1 cellular context compared by ENCODE assay signal in the genomic region with DNA sequence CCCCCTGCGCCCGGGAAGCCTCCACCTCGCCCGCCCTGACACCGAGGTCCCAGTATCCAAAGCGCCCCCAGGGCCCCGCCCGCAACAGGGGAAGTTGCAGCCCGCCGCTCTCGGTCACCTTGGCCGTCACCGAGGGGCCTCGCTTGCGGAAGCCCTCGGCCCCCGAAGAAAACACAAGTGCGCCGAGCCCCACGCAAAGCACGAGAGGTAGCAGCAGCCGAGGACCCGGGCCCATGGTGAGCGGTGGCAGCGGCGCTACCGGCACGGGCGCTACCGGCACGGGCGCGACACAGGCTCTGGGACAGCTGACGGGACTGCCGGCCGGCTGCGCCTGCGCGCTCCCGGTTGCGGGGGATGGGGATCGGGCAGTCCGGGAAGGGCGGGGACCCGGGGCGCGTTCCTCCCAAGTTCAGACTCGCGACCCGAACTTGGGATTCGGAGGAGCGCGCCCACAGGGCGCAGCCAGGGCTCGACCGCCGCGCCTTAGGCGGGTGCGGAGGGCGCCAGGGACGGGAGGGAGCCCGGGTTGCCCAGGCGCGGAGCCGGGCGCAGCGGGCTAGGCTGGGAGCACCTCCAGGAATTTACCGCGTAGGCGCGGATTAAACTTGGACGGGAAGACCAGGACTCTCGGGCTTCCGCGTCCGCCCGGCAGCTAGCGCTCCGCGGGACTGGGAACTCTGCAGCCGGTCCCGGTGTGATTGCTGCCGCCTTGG.
A peak's percentile ranks its signal among the peaks of the same experiment; 100 is the strongest.
TF ChIP-seq lines count a peak whose summit lies in the region.

A gene (minus strand): TSS at position 335 of the 713 bp plus-strand sequence. CDS start 100 bp downstream, at position 235.

TF ChIP-seq in K562, 482 proteins besides CTCF, POLR2A, EP300 and RAD21 (continued from another document and continues in another):
- TF ChIP-seq, protein P1, sequence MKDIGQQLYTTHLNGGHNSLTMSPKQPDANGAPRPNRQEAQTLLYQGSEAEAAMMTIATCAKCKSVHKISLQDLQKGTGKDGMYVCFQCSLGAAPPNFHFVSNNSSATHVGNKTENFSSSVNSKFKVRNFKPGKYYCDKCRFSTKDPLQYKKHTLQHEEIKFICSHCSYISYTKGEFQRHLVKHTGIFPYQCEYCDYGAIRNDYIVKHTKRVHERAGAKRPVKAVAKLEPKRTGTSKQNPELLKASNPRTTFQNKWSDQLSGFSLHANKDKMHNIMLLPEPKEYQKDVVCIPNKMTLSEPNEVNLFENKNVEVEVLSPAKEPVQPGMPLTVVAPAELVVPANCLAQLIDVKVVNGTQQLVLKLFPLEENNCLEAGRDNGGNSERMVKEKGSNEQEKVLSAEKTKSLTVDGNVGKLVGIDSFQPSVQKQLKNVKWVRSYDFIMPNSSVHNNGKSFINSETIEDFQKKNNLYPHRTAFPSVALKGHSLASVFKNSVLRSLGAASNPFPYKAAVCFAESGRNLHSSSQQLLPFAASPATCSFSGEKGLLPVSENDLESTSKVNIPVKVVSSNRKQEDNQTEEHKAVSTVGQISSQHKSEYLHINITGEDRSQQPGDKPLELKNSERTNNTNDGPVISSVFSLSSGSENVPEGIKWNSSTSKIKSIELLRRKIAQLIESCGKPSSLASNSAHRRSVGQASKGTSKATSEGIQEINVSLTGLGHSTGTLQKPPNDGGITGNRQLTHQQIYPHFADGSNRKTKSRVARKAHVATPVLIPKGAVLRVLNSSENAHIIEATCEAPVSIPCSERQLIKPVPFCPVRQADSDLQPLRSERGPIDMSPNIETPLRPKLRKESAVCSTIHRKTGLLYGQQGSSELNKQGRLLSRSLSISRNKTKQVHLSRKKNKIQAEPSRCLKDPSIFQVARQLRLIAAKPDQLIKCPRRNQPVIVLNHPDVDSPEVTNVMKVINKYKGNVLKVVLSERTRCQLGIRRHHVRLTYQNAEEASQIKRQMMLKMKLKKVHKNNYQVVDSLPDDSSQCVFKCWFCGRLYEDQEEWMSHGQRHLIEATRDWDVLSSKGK (CRISPR knock-in tag; IDR thresholded peaks at IDR 0.05): no peak
- TF ChIP-seq RBFOX2 (IDR thresholded peaks at IDR 0.05; ENCODE audit: low read depth, low read length) (peak; percentile 54), ZNF79 (CRISPR knock-in tag; IDR thresholded peaks at IDR 0.05; ENCODE audit: low read depth) (no peak), KDM5B (IDR thresholded peaks at IDR 0.05; ENCODE audit: insufficient replicate concordance, low read depth, low read length) (peak; percentile 31), PRPF4 (IDR thresholded peaks at IDR 0.05; ENCODE audit: insufficient read depth, low read depth, low read length, poor library complexity, severe bottlenecking) (no peak), TAF1 (IDR thresholded peaks at IDR 0.05; ENCODE audit: control insufficient read depth, extremely low read depth, insufficient read depth, low read length, severe bottlenecking) (no peak), EGR1 (conservative IDR thresholded peaks at IDR 0.05) (no peak), ZNF311 (CRISPR knock-in tag; IDR thresholded peaks at IDR 0.05) (no peak), HDAC1 (IDR thresholded peaks at IDR 0.05) (peak in 1 of 2 experiments; percentile 31; a peak in 1 of 4 replicates), SMARCA5 (IDR thresholded peaks at IDR 0.05) (no peak), ZBTB7A (IDR thresholded peaks at IDR 0.05; ENCODE audit: borderline replicate concordance, control insufficient read depth, low read depth, low read length) (no peak), PHF8 (IDR thresholded peaks at IDR 0.05; ENCODE audit: borderline replicate concordance, low read length) (peak; percentile 70; the same call in 1 of the 2 replicates), TEAD2 (tag; IDR thresholded peaks at IDR 0.05) (no peak), NFRKB (IDR thresholded peaks at IDR 0.05; ENCODE audit: low read depth) (no peak), KDM1A (IDR thresholded peaks at IDR 0.05) (no peak), NFIC (IDR thresholded peaks at IDR 0.05) (0 out of 2 replicates have a peak, but pooled peaks have one; percentile 8), MYNN (IDR thresholded peaks at IDR 0.05) (no peak), MYNN (CRISPR knock-in tag; IDR thresholded peaks at IDR 0.05) (no peak), TSC22D4 (tag; IDR thresholded peaks at IDR 0.05) (no peak), MAFK (IDR thresholded peaks at IDR 0.05; ENCODE audit: low read length) (no peak), MTF1 (CRISPR knock-in tag; IDR thresholded peaks at IDR 0.05; ENCODE audit: borderline replicate concordance) (no peak), LCOR (CRISPR knock-in tag; IDR thresholded peaks at IDR 0.05) (0 out of 2 replicates have a peak, but pooled peaks have one; percentile 30), MAZ (CRISPR knock-in tag; conservative IDR thresholded peaks at IDR 0.05 in 1 of 2, IDR thresholded peaks at IDR 0.05 in 1 of 2) (peak; percentile 47 to 49; a peak in 3 of 4 replicates), ZFX (CRISPR knock-in tag; IDR thresholded peaks at IDR 0.05) (peak; percentile 59)
- TF ChIP-seq, protein P2, sequence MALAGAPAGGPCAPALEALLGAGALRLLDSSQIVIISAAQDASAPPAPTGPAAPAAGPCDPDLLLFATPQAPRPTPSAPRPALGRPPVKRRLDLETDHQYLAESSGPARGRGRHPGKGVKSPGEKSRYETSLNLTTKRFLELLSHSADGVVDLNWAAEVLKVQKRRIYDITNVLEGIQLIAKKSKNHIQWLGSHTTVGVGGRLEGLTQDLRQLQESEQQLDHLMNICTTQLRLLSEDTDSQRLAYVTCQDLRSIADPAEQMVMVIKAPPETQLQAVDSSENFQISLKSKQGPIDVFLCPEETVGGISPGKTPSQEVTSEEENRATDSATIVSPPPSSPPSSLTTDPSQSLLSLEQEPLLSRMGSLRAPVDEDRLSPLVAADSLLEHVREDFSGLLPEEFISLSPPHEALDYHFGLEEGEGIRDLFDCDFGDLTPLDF (CRISPR knock-in tag; IDR thresholded peaks at IDR 0.05): no peak
- TF ChIP-seq, protein P3, sequence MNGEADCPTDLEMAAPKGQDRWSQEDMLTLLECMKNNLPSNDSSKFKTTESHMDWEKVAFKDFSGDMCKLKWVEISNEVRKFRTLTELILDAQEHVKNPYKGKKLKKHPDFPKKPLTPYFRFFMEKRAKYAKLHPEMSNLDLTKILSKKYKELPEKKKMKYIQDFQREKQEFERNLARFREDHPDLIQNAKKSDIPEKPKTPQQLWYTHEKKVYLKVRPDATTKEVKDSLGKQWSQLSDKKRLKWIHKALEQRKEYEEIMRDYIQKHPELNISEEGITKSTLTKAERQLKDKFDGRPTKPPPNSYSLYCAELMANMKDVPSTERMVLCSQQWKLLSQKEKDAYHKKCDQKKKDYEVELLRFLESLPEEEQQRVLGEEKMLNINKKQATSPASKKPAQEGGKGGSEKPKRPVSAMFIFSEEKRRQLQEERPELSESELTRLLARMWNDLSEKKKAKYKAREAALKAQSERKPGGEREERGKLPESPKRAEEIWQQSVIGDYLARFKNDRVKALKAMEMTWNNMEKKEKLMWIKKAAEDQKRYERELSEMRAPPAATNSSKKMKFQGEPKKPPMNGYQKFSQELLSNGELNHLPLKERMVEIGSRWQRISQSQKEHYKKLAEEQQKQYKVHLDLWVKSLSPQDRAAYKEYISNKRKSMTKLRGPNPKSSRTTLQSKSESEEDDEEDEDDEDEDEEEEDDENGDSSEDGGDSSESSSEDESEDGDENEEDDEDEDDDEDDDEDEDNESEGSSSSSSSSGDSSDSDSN (IDR thresholded peaks at IDR 0.05; ENCODE audit: borderline replicate concordance in 1 of 2, low read depth in 2 of 2, low read length in 2 of 2): peak; percentile 54 to 66; a peak in 1 of 4 replicates
- TF ChIP-seq, protein P4, sequence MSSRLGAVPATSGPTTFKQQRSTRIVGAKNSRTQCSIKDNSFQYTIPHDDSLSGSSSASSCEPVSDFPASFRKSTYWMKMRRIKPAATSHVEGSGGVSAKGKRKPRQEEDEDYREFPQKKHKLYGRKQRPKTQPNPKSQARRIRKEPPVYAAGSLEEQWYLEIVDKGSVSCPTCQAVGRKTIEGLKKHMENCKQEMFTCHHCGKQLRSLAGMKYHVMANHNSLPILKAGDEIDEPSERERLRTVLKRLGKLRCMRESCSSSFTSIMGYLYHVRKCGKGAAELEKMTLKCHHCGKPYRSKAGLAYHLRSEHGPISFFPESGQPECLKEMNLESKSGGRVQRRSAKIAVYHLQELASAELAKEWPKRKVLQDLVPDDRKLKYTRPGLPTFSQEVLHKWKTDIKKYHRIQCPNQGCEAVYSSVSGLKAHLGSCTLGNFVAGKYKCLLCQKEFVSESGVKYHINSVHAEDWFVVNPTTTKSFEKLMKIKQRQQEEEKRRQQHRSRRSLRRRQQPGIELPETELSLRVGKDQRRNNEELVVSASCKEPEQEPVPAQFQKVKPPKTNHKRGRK (tag; IDR thresholded peaks at IDR 0.05): no peak
- TF ChIP-seq, protein P5, sequence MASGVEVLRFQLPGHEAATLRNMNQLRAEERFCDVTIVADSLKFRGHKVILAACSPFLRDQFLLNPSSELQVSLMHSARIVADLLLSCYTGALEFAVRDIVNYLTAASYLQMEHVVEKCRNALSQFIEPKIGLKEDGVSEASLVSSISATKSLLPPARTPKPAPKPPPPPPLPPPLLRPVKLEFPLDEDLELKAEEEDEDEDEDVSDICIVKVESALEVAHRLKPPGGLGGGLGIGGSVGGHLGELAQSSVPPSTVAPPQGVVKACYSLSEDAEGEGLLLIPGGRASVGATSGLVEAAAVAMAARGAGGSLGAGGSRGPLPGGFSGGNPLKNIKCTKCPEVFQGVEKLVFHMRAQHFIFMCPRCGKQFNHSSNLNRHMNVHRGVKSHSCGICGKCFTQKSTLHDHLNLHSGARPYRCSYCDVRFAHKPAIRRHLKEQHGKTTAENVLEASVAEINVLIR (CRISPR knock-in tag; IDR thresholded peaks at IDR 0.05): no peak
- TF ChIP-seq, protein P6, sequence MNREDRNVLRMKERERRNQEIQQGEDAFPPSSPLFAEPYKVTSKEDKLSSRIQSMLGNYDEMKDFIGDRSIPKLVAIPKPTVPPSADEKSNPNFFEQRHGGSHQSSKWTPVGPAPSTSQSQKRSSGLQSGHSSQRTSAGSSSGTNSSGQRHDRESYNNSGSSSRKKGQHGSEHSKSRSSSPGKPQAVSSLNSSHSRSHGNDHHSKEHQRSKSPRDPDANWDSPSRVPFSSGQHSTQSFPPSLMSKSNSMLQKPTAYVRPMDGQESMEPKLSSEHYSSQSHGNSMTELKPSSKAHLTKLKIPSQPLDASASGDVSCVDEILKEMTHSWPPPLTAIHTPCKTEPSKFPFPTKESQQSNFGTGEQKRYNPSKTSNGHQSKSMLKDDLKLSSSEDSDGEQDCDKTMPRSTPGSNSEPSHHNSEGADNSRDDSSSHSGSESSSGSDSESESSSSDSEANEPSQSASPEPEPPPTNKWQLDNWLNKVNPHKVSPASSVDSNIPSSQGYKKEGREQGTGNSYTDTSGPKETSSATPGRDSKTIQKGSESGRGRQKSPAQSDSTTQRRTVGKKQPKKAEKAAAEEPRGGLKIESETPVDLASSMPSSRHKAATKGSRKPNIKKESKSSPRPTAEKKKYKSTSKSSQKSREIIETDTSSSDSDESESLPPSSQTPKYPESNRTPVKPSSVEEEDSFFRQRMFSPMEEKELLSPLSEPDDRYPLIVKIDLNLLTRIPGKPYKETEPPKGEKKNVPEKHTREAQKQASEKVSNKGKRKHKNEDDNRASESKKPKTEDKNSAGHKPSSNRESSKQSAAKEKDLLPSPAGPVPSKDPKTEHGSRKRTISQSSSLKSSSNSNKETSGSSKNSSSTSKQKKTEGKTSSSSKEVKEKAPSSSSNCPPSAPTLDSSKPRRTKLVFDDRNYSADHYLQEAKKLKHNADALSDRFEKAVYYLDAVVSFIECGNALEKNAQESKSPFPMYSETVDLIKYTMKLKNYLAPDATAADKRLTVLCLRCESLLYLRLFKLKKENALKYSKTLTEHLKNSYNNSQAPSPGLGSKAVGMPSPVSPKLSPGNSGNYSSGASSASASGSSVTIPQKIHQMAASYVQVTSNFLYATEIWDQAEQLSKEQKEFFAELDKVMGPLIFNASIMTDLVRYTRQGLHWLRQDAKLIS (CRISPR knock-in tag; IDR thresholded peaks at IDR 0.05): 0 out of 2 replicates have a peak, but pooled peaks have one; percentile 62
- TF ChIP-seq, protein P7, sequence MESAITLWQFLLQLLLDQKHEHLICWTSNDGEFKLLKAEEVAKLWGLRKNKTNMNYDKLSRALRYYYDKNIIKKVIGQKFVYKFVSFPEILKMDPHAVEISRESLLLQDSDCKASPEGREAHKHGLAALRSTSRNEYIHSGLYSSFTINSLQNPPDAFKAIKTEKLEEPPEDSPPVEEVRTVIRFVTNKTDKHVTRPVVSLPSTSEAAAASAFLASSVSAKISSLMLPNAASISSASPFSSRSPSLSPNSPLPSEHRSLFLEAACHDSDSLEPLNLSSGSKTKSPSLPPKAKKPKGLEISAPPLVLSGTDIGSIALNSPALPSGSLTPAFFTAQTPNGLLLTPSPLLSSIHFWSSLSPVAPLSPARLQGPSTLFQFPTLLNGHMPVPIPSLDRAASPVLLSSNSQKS (CRISPR knock-in tag; IDR thresholded peaks at IDR 0.05): no peak
- TF ChIP-seq, protein P8, sequence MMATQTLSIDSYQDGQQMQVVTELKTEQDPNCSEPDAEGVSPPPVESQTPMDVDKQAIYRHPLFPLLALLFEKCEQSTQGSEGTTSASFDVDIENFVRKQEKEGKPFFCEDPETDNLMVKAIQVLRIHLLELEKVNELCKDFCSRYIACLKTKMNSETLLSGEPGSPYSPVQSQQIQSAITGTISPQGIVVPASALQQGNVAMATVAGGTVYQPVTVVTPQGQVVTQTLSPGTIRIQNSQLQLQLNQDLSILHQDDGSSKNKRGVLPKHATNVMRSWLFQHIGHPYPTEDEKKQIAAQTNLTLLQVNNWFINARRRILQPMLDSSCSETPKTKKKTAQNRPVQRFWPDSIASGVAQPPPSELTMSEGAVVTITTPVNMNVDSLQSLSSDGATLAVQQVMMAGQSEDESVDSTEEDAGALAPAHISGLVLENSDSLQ (IDR thresholded peaks at IDR 0.05): no peak
- TF ChIP-seq, protein P9, sequence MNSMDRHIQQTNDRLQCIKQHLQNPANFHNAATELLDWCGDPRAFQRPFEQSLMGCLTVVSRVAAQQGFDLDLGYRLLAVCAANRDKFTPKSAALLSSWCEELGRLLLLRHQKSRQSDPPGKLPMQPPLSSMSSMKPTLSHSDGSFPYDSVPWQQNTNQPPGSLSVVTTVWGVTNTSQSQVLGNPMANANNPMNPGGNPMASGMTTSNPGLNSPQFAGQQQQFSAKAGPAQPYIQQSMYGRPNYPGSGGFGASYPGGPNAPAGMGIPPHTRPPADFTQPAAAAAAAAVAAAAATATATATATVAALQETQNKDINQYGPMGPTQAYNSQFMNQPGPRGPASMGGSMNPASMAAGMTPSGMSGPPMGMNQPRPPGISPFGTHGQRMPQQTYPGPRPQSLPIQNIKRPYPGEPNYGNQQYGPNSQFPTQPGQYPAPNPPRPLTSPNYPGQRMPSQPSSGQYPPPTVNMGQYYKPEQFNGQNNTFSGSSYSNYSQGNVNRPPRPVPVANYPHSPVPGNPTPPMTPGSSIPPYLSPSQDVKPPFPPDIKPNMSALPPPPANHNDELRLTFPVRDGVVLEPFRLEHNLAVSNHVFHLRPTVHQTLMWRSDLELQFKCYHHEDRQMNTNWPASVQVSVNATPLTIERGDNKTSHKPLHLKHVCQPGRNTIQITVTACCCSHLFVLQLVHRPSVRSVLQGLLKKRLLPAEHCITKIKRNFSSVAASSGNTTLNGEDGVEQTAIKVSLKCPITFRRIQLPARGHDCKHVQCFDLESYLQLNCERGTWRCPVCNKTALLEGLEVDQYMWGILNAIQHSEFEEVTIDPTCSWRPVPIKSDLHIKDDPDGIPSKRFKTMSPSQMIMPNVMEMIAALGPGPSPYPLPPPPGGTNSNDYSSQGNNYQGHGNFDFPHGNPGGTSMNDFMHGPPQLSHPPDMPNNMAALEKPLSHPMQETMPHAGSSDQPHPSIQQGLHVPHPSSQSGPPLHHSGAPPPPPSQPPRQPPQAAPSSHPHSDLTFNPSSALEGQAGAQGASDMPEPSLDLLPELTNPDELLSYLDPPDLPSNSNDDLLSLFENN (IDR thresholded peaks at IDR 0.05; ENCODE audit: low read depth in 2 of 2, low read length in 2 of 2): no peak
